8 cellular contexts compared by ENCODE assay signal in the genomic region with DNA sequence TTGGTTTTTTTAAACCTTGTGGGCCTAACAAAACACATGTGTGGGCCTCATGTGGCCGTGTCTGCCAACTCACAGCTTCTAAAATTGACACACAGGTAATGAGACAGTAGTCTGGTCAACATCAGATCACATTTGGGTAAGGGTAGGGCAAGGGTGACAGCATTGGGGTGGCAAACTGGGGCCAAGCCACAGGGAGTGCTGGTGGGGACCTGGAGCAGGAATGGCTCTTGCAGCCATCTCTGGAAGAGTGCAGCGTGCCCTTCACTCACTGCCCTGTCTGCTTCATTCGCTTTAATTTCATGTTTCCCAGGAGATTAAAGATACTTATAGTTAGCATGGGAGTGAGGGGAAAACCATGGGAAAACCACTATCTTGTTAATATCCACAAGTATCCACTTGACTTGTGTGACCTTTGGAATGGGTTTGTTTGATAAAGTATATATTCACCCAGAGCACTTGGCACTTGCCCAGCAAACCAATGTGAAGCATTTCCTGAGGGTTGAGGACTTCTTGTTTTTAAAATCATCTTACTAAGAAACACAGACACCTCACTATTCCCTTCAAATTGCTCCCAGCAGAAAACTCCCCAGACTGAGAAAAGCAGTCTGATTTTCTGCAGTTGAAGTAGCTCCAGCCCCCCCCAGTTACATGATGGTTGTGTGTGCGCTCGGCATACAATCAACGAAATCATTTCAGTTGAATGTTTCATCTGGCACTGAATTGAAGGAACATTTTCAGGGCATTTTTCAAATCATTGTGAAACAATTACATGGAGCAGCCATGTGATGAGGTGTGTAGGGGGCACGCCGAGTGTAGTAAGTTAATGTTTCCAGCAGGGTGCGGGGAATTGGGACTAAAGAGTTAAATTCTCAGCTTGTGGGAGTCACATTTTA.
DNase-seq lines count a peak whose midpoint lies in the region; ATAC-seq and TF ChIP-seq lines count a peak whose summit lies in the region.

No MANE protein-coding gene starts in this region.

- H3K9me3 ChIP-seq in right lobe of liver = no peaks in the 10 kb centered on the region

- H3K27me3 Mint-ChIP-seq in type B pancreatic cell (no peaks in the 10 kb centered on the region), natural killer cell (ENCODE audit: low read depth in 2 of 2) (no peaks in the 10 kb centered on the region)

- H3K9me3 Mint-ChIP-seq in type B pancreatic cell (peaks cover 9% of the 10 kb centered on the region), natural killer cell (peaks cover 0 to 6% of the 10 kb centered on the region in 2 donors)

- H3K27ac Mint-ChIP-seq in type B pancreatic cell = peak overlapping the region; percentile 77
- no peak overlapping the region for H3K27ac Mint-ChIP-seq in natural killer cell

- H3K27ac ChIP-seq in caudate nucleus (ENCODE audit: low read depth, low read length) (peak overlapping the region; percentile 79), right lobe of liver (peak overlapping the region; percentile 28 to 54 (median 39))

- H3K36me3 Mint-ChIP-seq in type B pancreatic cell = peaks cover 35% of the 10 kb centered on the region
- H3K36me3 Mint-ChIP-seq in natural killer cell = peaks cover 29% of the 10 kb centered on the region

- no peaks in the 10 kb centered on the region for H3K27me3 ChIP-seq in right lobe of liver

- peak in 1 of 4 donors; percentile 23 for TF ChIP-seq CTCF in right lobe of liver (IDR thresholded peaks at IDR 0.05)
- TF ChIP-seq CTCF in type B pancreatic cell (conservative IDR thresholded peaks at IDR 0.05) = peak; percentile 70
- TF ChIP-seq CTCF in natural killer cell (IDR thresholded peaks at IDR 0.05) = no peak

- H3K36me3 ChIP-seq in right lobe of liver = peaks cover 0 to 8% (median 6%) of the 10 kb centered on the region in 4 donors

- DNase-seq in NCI-H748 (lab: John Stamatoyannopoulos, UW; ENCODE audit: unreplicated experiment) (peak; percentile 2), NCI-H748 treated with DMSO at 0.1 percent for 48 hours (lab: John Stamatoyannopoulos, UW) (no peak), caudate nucleus (lab: John Stamatoyannopoulos, UW) (no peak), right lobe of liver (peak in 2 of 3 donors; percentile 53 to 66), type B pancreatic cell (ENCODE audit: extremely low spot score, unreplicated experiment) (no peak), natural killer cell (no peak)

- intact Hi-C loops in right lobe of liver (cut with DNase I) = no loop called here
- intact Hi-C loops in natural killer cell (cut with micrococcal nuclease) = no loop called here

- no peak overlapping the region for H3K4me3 ChIP-seq in right lobe of liver

- H3K4me3 Mint-ChIP-seq in type B pancreatic cell (peak overlapping the region; percentile 5), natural killer cell (no peak overlapping the region)

- 35% methylated on average over 9 of the region's 9 CpGs for WGBS in right lobe of liver (ENCODE audit: insufficient coverage, low coverage, low lambda C conversion rate, missing lambda C conversion rate)

- H3K4me1 ChIP-seq in right lobe of liver = peaks cover 0 to 48% (median 25%) of the 10 kb centered on the region in 4 donors

- TF ChIP-seq POLR2A in right lobe of liver (IDR thresholded peaks at IDR 0.05) = no peak

- H3K4me1 Mint-ChIP-seq in type B pancreatic cell (ENCODE audit: unreplicated experiment) (peaks cover 66% of the 10 kb centered on the region), natural killer cell (peaks cover 13 to 16% of the 10 kb centered on the region in 2 donors)

- peak; percentile 35 to 69 (median 44) for ATAC-seq in right lobe of liver
- no peak for ATAC-seq in HG03045 (IDR thresholded peaks at IDR 0.05; ENCODE audit: unreplicated experiment)
- ATAC-seq in natural killer cell = no peak
- ATAC-seq in HG02759 (IDR thresholded peaks at IDR 0.05; ENCODE audit: unreplicated experiment) = no peak

Comparison
In these comparisons a context has a peak if more than half of its experiments do, and no peak if none do; other contexts are left out.
1. DNase-seq: peak in NCI-H748 (single experiment) and right lobe of liver (2 of 3); none in NCI-H748 treated with DMSO at 0.1 percent for 48 hours (single experiment), caudate nucleus (0 of 61), type B pancreatic cell (single experiment) and natural killer cell (single experiment).
2. ATAC-seq: peak in right lobe of liver (4 of 4); none in HG03045 (single experiment), natural killer cell (0 of 3) and HG02759 (single experiment).